ENCODE assay signal across 22 cellular contexts in genomic region chr7:47183896-47184629, GRCh38.
A peak's percentile ranks its signal among the peaks of the same experiment; 100 is the strongest.
DNase-seq lines count a peak whose midpoint lies in the region; ATAC-seq and TF ChIP-seq lines count a peak whose summit lies in the region.
"Had no signal": no experiment of that assay in that cellular context is flagged by ENCODE, and none has a peak within 500 bp of the region (broad histone marks: within the 10 kb centered on the region; RNA-seq: fewer than 3 reads in every experiment).

No MANE protein-coding gene starts in this region.

- H3K27ac Mint-ChIP-seq in stimulated activated effector memory CD8-positive, alpha-beta T cell treated with anti-CD3 and anti-CD28 coated beads, Interleukin-12 subunit alpha, Interleukin-12 subunit beta, amount 100 ng/mL, for 72 hours, result no peak overlapping the region
- H3K27ac Mint-ChIP-seq: activated naive CD4-positive, alpha-beta T cell treated with anti-CD3 and anti-CD28 coated beads for 36 hours; activated T-cell treated with anti-CD3 and anti-CD28 coated beads, Interleukin-2, amount 50 U/mL, for 72 hours; stimulated activated naive B cell treated with anti-CD40 and anti-IgM and Interleukin-4, amounts not matched to agents 10 μg/mL and 1 μg/mL and 100 μg/mL, for 72 hours had no signal

- peak overlapping the region; percentile 70 for H3K4me3 ChIP-seq in OCI-LY7 (ENCODE audit: low read depth, low read length, poor library complexity, severe bottlenecking)

- peaks cover 4% of the 10 kb centered on the region for H3K9me3 Mint-ChIP-seq in stimulated activated effector memory CD8-positive, alpha-beta T cell treated with anti-CD3 and anti-CD28 coated beads, Interleukin-12 subunit alpha, Interleukin-12 subunit beta, amount 100 ng/mL, for 72 hours
- H3K9me3 Mint-ChIP-seq: activated naive CD4-positive, alpha-beta T cell treated with anti-CD3 and anti-CD28 coated beads for 36 hours; neural crest cell; stimulated activated naive B cell treated with anti-CD40 and anti-IgM and Interleukin-4, amounts not matched to agents 10 μg/mL and 1 μg/mL and 100 μg/mL, for 72 hours had no signal

- H4K20me1 ChIP-seq in OCI-LY7 (ENCODE audit: insufficient read depth, low read length), result no peaks in the 10 kb centered on the region

- H2AFZ ChIP-seq in OCI-LY7 (ENCODE audit: low read length), result peak overlapping the region; percentile 60; the same call in 1 of the 2 replicates

- no peak overlapping the region for H3K4me3 Mint-ChIP-seq in stimulated activated effector memory CD8-positive, alpha-beta T cell treated with anti-CD3 and anti-CD28 coated beads, Interleukin-12 subunit alpha, Interleukin-12 subunit beta, amount 100 ng/mL, for 72 hours
- H3K4me3 Mint-ChIP-seq: activated naive CD4-positive, alpha-beta T cell treated with anti-CD3 and anti-CD28 coated beads for 36 hours; activated T-cell treated with anti-CD3 and anti-CD28 coated beads, Interleukin-2, amount 50 U/mL, for 72 hours; neural crest cell; stimulated activated naive B cell treated with anti-CD40 and anti-IgM and Interleukin-4, amounts not matched to agents 10 μg/mL and 1 μg/mL and 100 μg/mL, for 72 hours had no signal

- peaks cover 5% of the 10 kb centered on the region for H3K36me3 ChIP-seq in OCI-LY7 (ENCODE audit: insufficient read depth, low read length)

- intact Hi-C loops in left cardiac atrium (cut with DNase I), result loop anchor here (5.0 kb wide), 2 partner anchors 63 to 1267 kb away; no protein-coding TSS in a partner anchor
- intact Hi-C loops in Right ventricle myocardium inferior (cut with DNase I), result loop anchor here (2.0 to 10.0 kb wide), 4 partner anchors 48 to 832 kb away; no protein-coding TSS in a partner anchor
- intact Hi-C loops in OCI-LY7 (cut with micrococcal nuclease; ENCODE audit: unreplicated experiment), result loop anchor here (2.0 to 10.0 kb wide), 4 partner anchors 35 to 1052 kb away; no protein-coding TSS in a partner anchor

- ATAC-seq in left cardiac atrium, result peak; percentile 16 to 23
- no peak for ATAC-seq in Right ventricle myocardium inferior
- no peak for ATAC-seq in HG02588 (IDR thresholded peaks at IDR 0.05; ENCODE audit: unreplicated experiment)
- no peak for ATAC-seq in stimulated activated effector memory CD8-positive, alpha-beta T cell treated with anti-CD3 and anti-CD28 coated beads, Interleukin-12 subunit alpha, Interleukin-12 subunit beta, amount 100 ng/mL, for 72 hours
- ATAC-seq in HG02840 (IDR thresholded peaks at IDR 0.05; ENCODE audit: low FRiP score, unreplicated experiment), result no peak
- ATAC-seq: activated T-cell treated with anti-CD3 and anti-CD28 coated beads, Interleukin-2, amount 50 U/mL, for 72 hours; left colon; stimulated activated naive B cell treated with anti-CD40 and anti-IgM and Interleukin-4, amounts not matched to agents 10 μg/mL and 1 μg/mL and 100 μg/mL, for 72 hours had no signal

- peaks cover 35% of the 10 kb centered on the region for H3K79me2 ChIP-seq in OCI-LY7 (ENCODE audit: insufficient read depth, low read depth, low read length)

- DNase-seq in left cardiac atrium (no peak), Right ventricle myocardium inferior (ENCODE audit: missing footprints) (no peak), OCI-LY7 (ENCODE audit: low spot score) (peak; percentile 67), midbrain (lab: John Stamatoyannopoulos, UW) (peak; percentile 7), HPDE6-E6E7 (ENCODE audit: extremely low spot score) (no peak)
- DNase-seq in stimulated activated effector memory CD8-positive, alpha-beta T cell treated with anti-CD3 and anti-CD28 coated beads, Interleukin-12 subunit alpha, Interleukin-12 subunit beta, amount 100 ng/mL, for 72 hours (ENCODE audit: low spot score in 2 of 2), result no peak
- DNase-seq: activated naive CD4-positive, alpha-beta T cell treated with anti-CD3 and anti-CD28 coated beads for 36 hours; activated T-cell treated with anti-CD3 and anti-CD28 coated beads, Interleukin-2, amount 50 U/mL, for 72 hours; amniotic stem cell; Calu3; dermis blood vessel endothelial cell; GOT3; left colon; NCI-H1436; NCI-H774; small intestine; stimulated activated CD4-positive, alpha-beta T cell treated with anti-CD3 and anti-CD28 coated beads, Interleukin-2, amount 100 ng/mL, for 24 hours; stimulated activated naive B cell treated with anti-CD40 and anti-IgM and Interleukin-4, amounts not matched to agents 10 μg/mL and 1 μg/mL and 100 μg/mL, for 72 hours; T-helper 1 cell had no signal

- no peaks in the 10 kb centered on the region for H3K36me3 Mint-ChIP-seq in stimulated activated effector memory CD8-positive, alpha-beta T cell treated with anti-CD3 and anti-CD28 coated beads, Interleukin-12 subunit alpha, Interleukin-12 subunit beta, amount 100 ng/mL, for 72 hours
- H3K36me3 Mint-ChIP-seq: stimulated activated naive B cell treated with anti-CD40 and anti-IgM and Interleukin-4, amounts not matched to agents 10 μg/mL and 1 μg/mL and 100 μg/mL, for 72 hours had no signal

- no TSS peak for BruUV-seq in OCI-LY7 (replicated peaks; lab: Mats Ljungman, UMichigan)

- H3K27ac ChIP-seq in OCI-LY7 (ENCODE audit: low read depth, low read length, poor library complexity, severe bottlenecking), result peak overlapping the region; percentile 67

- peak overlapping the region; percentile 76 for H3K4me2 ChIP-seq in OCI-LY7 (ENCODE audit: low read length)

- H3K4me1 Mint-ChIP-seq in stimulated activated effector memory CD8-positive, alpha-beta T cell treated with anti-CD3 and anti-CD28 coated beads, Interleukin-12 subunit alpha, Interleukin-12 subunit beta, amount 100 ng/mL, for 72 hours, result no peaks in the 10 kb centered on the region

- POLR2A ChIA-PET in OCI-LY7 (lab: Charles Lee), result interaction anchor here (1.1 to 1.3 kb wide), 2 partner anchors 14 to 33 kb away, joined by 4 to 6 read pairs; no protein-coding TSS in a partner anchor

- H3K9me2 ChIP-seq in OCI-LY7 (ENCODE audit: insufficient read depth, low read length), result no peaks in the 10 kb centered on the region

- TF ChIP-seq CTCF in OCI-LY7 (conservative IDR thresholded peaks at IDR 0.05; ENCODE audit: low read length), result no peak

- CTCF ChIA-PET in OCI-LY7 (lab: Charles Lee; ENCODE audit: unreplicated experiment), result no interaction called here

- H3K4me1 ChIP-seq in OCI-LY7 (ENCODE audit: insufficient read depth, low read length, poor library complexity, severe bottlenecking), result peaks cover 91% of the 10 kb centered on the region

- H3K9me3 ChIP-seq in OCI-LY7 (ENCODE audit: low read length), result no peaks in the 10 kb centered on the region

Comparison
In these comparisons a context has a peak if more than half of its experiments do, and no peak if none do; other contexts are left out.
1. ATAC-seq: peak in left cardiac atrium (2 of 2); none in Right ventricle myocardium inferior (single experiment), HG02588 (single experiment), stimulated activated effector memory CD8-positive, alpha-beta T cell treated with anti-CD3 and anti-CD28 coated beads, Interleukin-12 subunit alpha, Interleukin-12 subunit beta, amount 100 ng/mL, for 72 hours (single experiment) and HG02840 (single experiment).
2. DNase-seq: peak in OCI-LY7 (single experiment) and midbrain (single experiment); none in left cardiac atrium (single experiment), Right ventricle myocardium inferior (single experiment), stimulated activated effector memory CD8-positive, alpha-beta T cell treated with anti-CD3 and anti-CD28 coated beads, Interleukin-12 subunit alpha, Interleukin-12 subunit beta, amount 100 ng/mL, for 72 hours (0 of 2) and HPDE6-E6E7 (single experiment).